ENCODE assay signal across 8 cellular contexts in the genomic region with DNA sequence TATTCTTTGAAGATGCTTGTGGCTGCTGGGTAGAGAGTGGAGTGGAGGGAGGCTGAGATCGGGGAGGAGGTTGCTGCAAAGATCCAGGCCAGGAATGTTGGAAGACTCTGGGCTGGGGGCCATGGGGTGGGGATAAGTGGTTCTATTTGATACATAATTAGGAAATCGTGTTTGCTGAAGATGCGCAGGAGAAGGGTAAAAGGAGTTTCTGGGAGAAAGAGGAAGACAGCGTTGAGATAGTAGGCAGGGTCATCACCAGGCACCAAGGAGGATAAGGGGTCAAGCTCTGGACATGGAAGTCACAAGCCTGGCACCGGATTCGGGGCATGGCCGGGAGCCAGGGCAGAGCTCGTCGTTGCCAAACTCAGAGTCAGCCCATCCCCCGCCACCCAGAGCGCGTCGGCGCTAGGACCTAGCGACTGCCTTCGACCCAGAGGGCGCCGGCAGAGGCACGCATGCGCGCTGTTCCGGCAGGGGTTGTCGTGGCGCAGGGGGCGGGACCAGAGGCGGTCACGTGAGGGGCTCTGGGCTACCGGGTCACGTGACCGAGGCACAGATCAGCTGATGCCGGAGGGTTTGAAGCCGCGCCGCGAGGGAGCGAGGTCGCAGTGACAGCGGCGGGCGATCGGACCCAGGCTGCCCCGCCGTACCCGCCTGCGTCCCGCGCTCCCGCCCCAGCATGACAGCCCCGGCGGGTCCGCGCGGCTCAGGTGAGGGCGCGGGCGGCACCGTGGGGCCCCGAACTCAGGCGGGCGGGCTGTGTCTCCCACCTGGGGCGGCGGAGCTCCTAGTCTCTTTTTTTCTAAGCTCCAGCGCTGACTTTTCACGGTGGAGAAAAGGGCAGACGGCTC. TPM values are rescaled to one million over a fixed set of nuclear protein-coding genes. Genes with fewer than 3 reads are reported as not detected.
DNase-seq lines count a peak whose midpoint lies in the region; ATAC-seq and TF ChIP-seq lines count a peak whose summit lies in the region.

A gene (plus strand): TSS at position 553 of the 851 bp plus-strand sequence. CDS start 127 bp downstream, at position 680.

- no peaks in the 10 kb centered on the region for H3K27me3 Mint-ChIP-seq in nephron progenitor cell (ENCODE audit: low read depth, poor library complexity)
- H3K27me3 Mint-ChIP-seq in stimulated activated naive CD8-positive, alpha-beta T cell treated with anti-CD3 and anti-CD28 coated beads, Interleukin-15, amount 100 ng/mL, for 72 hours: no peaks in the 10 kb centered on the region

- H3K9ac ChIP-seq in Loucy (ENCODE audit: low read depth, low read length, poor library complexity, severe bottlenecking): peak within 1 kb of the TSS; percentile 64

- TF ChIP-seq CTCF in Loucy (conservative IDR thresholded peaks at IDR 0.05; ENCODE audit: low read length) (no peak), RWPE2 (IDR thresholded peaks at IDR 0.05; ENCODE audit: poor library complexity, severe bottlenecking) (no peak), fibroblast of pulmonary artery (IDR thresholded peaks at IDR 0.05; ENCODE audit: low read length, missing control alignments) (no peak), nephron progenitor cell (IDR thresholded peaks at IDR 0.05) (no peak)

- no peaks in the 10 kb centered on the region for H3K79me2 ChIP-seq in Loucy (ENCODE audit: insufficient read depth, low read length)

- no peaks in the 10 kb centered on the region for H3K9me3 Mint-ChIP-seq in nephron progenitor cell
- no peaks in the 10 kb centered on the region for H3K9me3 Mint-ChIP-seq in stimulated activated naive CD8-positive, alpha-beta T cell treated with anti-CD3 and anti-CD28 coated beads, Interleukin-15, amount 100 ng/mL, for 72 hours

- H3K4me3 Mint-ChIP-seq in nephron progenitor cell: peak within 1 kb of the TSS; percentile 84
- H3K4me3 Mint-ChIP-seq in stimulated activated naive CD8-positive, alpha-beta T cell treated with anti-CD3 and anti-CD28 coated beads, Interleukin-15, amount 100 ng/mL, for 72 hours: peak within 1 kb of the TSS; percentile 83 to 97

- H3K9me3 ChIP-seq in Loucy (ENCODE audit: insufficient read depth, low read depth, low read length) (no peaks in the 10 kb centered on the region), RWPE2 (ENCODE audit: severe bottlenecking) (no peaks in the 10 kb centered on the region)

- H3K27me3 ChIP-seq in Loucy (ENCODE audit: insufficient read depth, low read length, poor library complexity, severe bottlenecking) (no peaks in the 10 kb centered on the region), RWPE2 (ENCODE audit: insufficient read depth, poor library complexity, severe bottlenecking) (no peaks in the 10 kb centered on the region)

- peak within 1 kb of the TSS; percentile 18 for H3K27ac ChIP-seq in RWPE2 (ENCODE audit: poor library complexity, severe bottlenecking)

- DNase-seq in Daoy (ENCODE audit: low read depth): peak; percentile 99
- DNase-seq in H4 (ENCODE audit: low spot score): peak; percentile 98
- peak; percentile 98 for DNase-seq in RWPE2 (ENCODE audit: low spot score)
- peak; percentile 100 for DNase-seq in activated T-helper 9 cell treated with anti-CD3 and anti-CD28 coated beads, Interleukin-2, amount 50 U/mL, for 16 hours (ENCODE audit: low read depth)
- DNase-seq in fibroblast of pulmonary artery (ENCODE audit: low read depth): peak; percentile 97
- DNase-seq in nephron progenitor cell: peak; percentile 100
- peak; percentile 99 for DNase-seq in stimulated activated naive CD8-positive, alpha-beta T cell treated with anti-CD3 and anti-CD28 coated beads, Interleukin-15, amount 100 ng/mL, for 72 hours

- H3F3A ChIP-seq in Loucy (ENCODE audit: low read depth): no peaks in the 10 kb centered on the region

- peak within 1 kb of the TSS; percentile 81 for H3K4me3 ChIP-seq in Loucy (ENCODE audit: low read length, poor library complexity, severe bottlenecking)
- H3K4me3 ChIP-seq in RWPE2 (ENCODE audit: severe bottlenecking): peak within 1 kb of the TSS; percentile 67
- peak within 1 kb of the TSS; percentile 83 for H3K4me3 ChIP-seq in fibroblast of pulmonary artery (replicated peaks; ENCODE audit: low read depth, low read length)

- H4K20me1 ChIP-seq in Loucy (ENCODE audit: insufficient read depth, low read length, poor library complexity, severe bottlenecking): no peaks in the 10 kb centered on the region

- H3K9me2 ChIP-seq in Loucy (replicated peaks; ENCODE audit: low read depth, low read length): no peaks in the 10 kb centered on the region

- peaks cover 19% of the 10 kb centered on the region for H3K36me3 Mint-ChIP-seq in nephron progenitor cell (ENCODE audit: low read depth)

- peak within 1 kb of the TSS; percentile 82 for H3K4me2 ChIP-seq in Loucy (ENCODE audit: low read depth, low read length, poor library complexity, severe bottlenecking)

- ATAC-seq in RWPE2 (ENCODE audit: low read depth): peak; percentile 75
- ATAC-seq in stimulated activated naive CD8-positive, alpha-beta T cell treated with anti-CD3 and anti-CD28 coated beads, Interleukin-15, amount 100 ng/mL, for 72 hours: peak; percentile 90

- no peak within 1 kb of the TSS for H3K27ac Mint-ChIP-seq in nephron progenitor cell
- H3K27ac Mint-ChIP-seq in stimulated activated naive CD8-positive, alpha-beta T cell treated with anti-CD3 and anti-CD28 coated beads, Interleukin-15, amount 100 ng/mL, for 72 hours: peak within 1 kb of the TSS; percentile 93 to 95

- peak within 1 kb of the TSS; percentile 88 for H2AFZ ChIP-seq in Loucy (ENCODE audit: low read length)

- peaks cover 10% of the 10 kb centered on the region for H3K4me1 ChIP-seq in Loucy (ENCODE audit: insufficient read depth, low read length, poor library complexity, severe bottlenecking)
- H3K4me1 ChIP-seq in RWPE2 (ENCODE audit: insufficient read depth, poor library complexity, severe bottlenecking): no peaks in the 10 kb centered on the region

- peaks cover 23% of the 10 kb centered on the region for H3K4me1 Mint-ChIP-seq in nephron progenitor cell
- peaks cover 20% of the 10 kb centered on the region for H3K4me1 Mint-ChIP-seq in stimulated activated naive CD8-positive, alpha-beta T cell treated with anti-CD3 and anti-CD28 coated beads, Interleukin-15, amount 100 ng/mL, for 72 hours

- no peaks in the 10 kb centered on the region for H3K36me3 ChIP-seq in Loucy (ENCODE audit: insufficient read depth, low read length)
- peaks cover 4% of the 10 kb centered on the region; the same call in 1 of the 2 replicates for H3K36me3 ChIP-seq in RWPE2 (ENCODE audit: low read depth)

RNA-seq across cellular contexts. Expression of the gene that starts here (rescaled TPM):
- total RNA-seq in Daoy (2014; rRNA removed; shearing (Covaris generic)): 1.6 and 3.6 TPM in 2 replicates
- total RNA-seq in H4 (2014; rRNA removed; shearing (Covaris generic)): 3.9 and 5.8 TPM in 2 replicates

Comparison
In these comparisons a context has a peak if more than half of its experiments do, and no peak if none do; other contexts are left out.
1. Peak in every context shown above with its lines: DNase-seq, ATAC-seq, H3K4me3 ChIP-seq and H3K27ac ChIP-seq.